In the genomic region with DNA sequence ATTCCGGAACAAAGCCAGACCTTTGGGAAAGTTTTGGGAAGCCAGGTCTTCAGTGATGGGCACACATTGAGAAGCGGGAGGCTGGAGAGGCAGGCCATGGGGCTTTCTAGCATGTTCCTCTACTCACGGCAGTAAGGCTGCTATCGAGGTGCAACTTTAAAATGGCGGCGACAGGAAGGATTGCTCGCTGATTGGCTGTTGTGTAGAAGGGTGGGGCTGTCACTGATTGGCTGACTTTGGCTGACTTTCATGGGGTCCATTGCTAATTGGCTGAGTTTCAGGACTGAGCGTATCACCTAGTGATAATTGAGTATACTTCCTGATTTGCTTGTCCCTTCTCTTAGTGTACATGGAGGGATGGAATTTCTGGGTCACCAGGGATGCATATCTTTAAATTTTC, we compare ENCODE assay signal across 1 cellular context.
TF ChIP-seq lines count a peak whose summit lies in the region.

No MANE protein-coding gene starts in this region.

TF ChIP-seq in IMR-90, 13 proteins besides CTCF, POLR2A, EP300 and RAD21 (continued from another document):
- TF ChIP-seq, protein P1, sequence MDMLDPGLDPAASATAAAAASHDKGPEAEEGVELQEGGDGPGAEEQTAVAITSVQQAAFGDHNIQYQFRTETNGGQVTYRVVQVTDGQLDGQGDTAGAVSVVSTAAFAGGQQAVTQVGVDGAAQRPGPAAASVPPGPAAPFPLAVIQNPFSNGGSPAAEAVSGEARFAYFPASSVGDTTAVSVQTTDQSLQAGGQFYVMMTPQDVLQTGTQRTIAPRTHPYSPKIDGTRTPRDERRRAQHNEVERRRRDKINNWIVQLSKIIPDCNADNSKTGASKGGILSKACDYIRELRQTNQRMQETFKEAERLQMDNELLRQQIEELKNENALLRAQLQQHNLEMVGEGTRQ (IDR thresholded peaks at IDR 0.05; ENCODE audit: low read depth, low read length): no peak
- TF ChIP-seq CHD1 (IDR thresholded peaks at IDR 0.05; ENCODE audit: low read depth, low read length) (no peak), ELK1 (IDR thresholded peaks at IDR 0.05; ENCODE audit: borderline replicate concordance, low read depth, low read length) (no peak), BHLHE40 (IDR thresholded peaks at IDR 0.05; ENCODE audit: low read depth, low read length) (no peak), RCOR1 (IDR thresholded peaks at IDR 0.05; ENCODE audit: insufficient replicate concordance, low read length) (no peak), MAZ (IDR thresholded peaks at IDR 0.05; ENCODE audit: borderline replicate concordance, low read depth, low read length) (no peak), RFX5 (IDR thresholded peaks at IDR 0.05; ENCODE audit: low read depth, low read length) (no peak)
TF ChIP-seq in IMR-90: peak in this region for 0.
